In genomic region chr6:37988696-37989095, GRCh38 we compare ENCODE assay signal across 17 cellular contexts.
DNase-seq lines count a peak whose midpoint lies in the region; ATAC-seq, FAIRE-seq and TF ChIP-seq lines count a peak whose summit lies in the region.
"Had no signal": no experiment of that assay in that cellular context is flagged by ENCODE, and none has a peak within 500 bp of the region (broad histone marks: within the 10 kb centered on the region; RNA-seq: fewer than 3 reads in every experiment).

No MANE protein-coding gene starts in this region.

- DNase-seq in Right ventricle myocardium inferior (ENCODE audit: missing footprints): no peak
- no peak for DNase-seq in cardiac septum (ENCODE audit: low spot score)
- DNase-seq in activated naive CD8-positive, alpha-beta T cell treated with anti-CD3 and anti-CD28 coated beads for 36 hours: no peak
- DNase-seq in HepG2 (ENCODE audit: low spot score): no peak
- DNase-seq in thyroid gland: peak; percentile 70 to 72
- no peak for DNase-seq in RPMI8226
- DNase-seq in SHP77 treated with DMSO at 0.1 percent for 48 hours (lab: John Stamatoyannopoulos, UW): no peak
- DNase-seq: NCI-H187 treated with DMSO at 0.1 percent for 48 hours, NCI-H446 treated with DMSO at 0.1 percent for 48 hours, SIG-M5, uterus had no signal

- POLR2A ChIA-PET in HepG2 (lab: Yijun Ruan, JAX): interaction anchor here (1.4 kb wide), 1 partner anchor 170 kb away, joined by 6 read pairs; no protein-coding TSS in a partner anchor

- FAIRE-seq in HepG2 (lab: Jason Lieb, UNC): no peak
- FAIRE-seq: A204.1, GM12891 had no signal

- TF ChIP-seq CTCF in HepG2 (CRISPR knock-in tag; IDR thresholded peaks at IDR 0.05) (no peak), thyroid gland (IDR thresholded peaks at IDR 0.05) (no peak)

- no peaks in the 10 kb centered on the region for H3K36me3 ChIP-seq in HepG2 (replicated peaks in 1 of 2; ENCODE audit: control insufficient read depth in 1 of 2, insufficient read depth in 2 of 2, low read length in 2 of 2)
- H3K36me3 ChIP-seq in thyroid gland: no peaks in the 10 kb centered on the region
- H3K36me3 ChIP-seq: uterus had no signal

- ATAC-seq in Right ventricle myocardium inferior: peak; percentile 17
- ATAC-seq in HepG2: peak; percentile 38
- ATAC-seq in HG03439 (IDR thresholded peaks at IDR 0.05; ENCODE audit: unreplicated experiment): no peak
- ATAC-seq: stimulated activated effector memory CD8-positive, alpha-beta T cell treated with anti-CD3 and anti-CD28 coated beads, Interleukin-12 subunit alpha, Interleukin-12 subunit beta, amount 100 ng/mL, for 72 hours had no signal

- intact Hi-C loops in Right ventricle myocardium inferior (cut with DNase I) (no loop called here), cardiac septum (cut with DNase I) (no loop called here), HepG2 (cut with micrococcal nuclease; ENCODE audit: unreplicated experiment) (no loop called here), thyroid gland (cut with DNase I) (no loop called here)

- H3K27me3 ChIP-seq in HepG2 (ENCODE audit: control insufficient read depth in 1 of 2, insufficient read depth in 2 of 2, low read length in 2 of 2): no peaks in the 10 kb centered on the region
- H3K27me3 ChIP-seq in thyroid gland: no peaks in the 10 kb centered on the region
- H3K27me3 ChIP-seq: uterus had no signal

- peaks cover 34% of the 10 kb centered on the region for H3K79me2 ChIP-seq in HepG2 (ENCODE audit: insufficient read depth, low read length)

- H2AFZ ChIP-seq in HepG2 (ENCODE audit: low read length): no peak overlapping the region
- H2AFZ ChIP-seq: parathyroid adenoma had no signal

- H3K4me1 ChIP-seq in HepG2 (ENCODE audit: insufficient read depth, low read length) (peaks cover 39% of the 10 kb centered on the region), thyroid gland (peaks cover 74 to 89% of the 10 kb centered on the region in 2 donors)

- CTCF ChIA-PET in HepG2 (lab: Yijun Ruan, JAX; ENCODE audit: low intra/inter-chr PET ratio, low total read pairs): no interaction called here

- TF ChIP-seq POLR2A in HepG2 (IDR thresholded peaks at IDR 0.05; ENCODE audit: insufficient read depth in 1 of 2, low read depth in 2 of 2, low read length in 2 of 2) (no peak), thyroid gland (IDR thresholded peaks at IDR 0.05) (no peak)

- H3K27ac ChIP-seq in HepG2 (ENCODE audit: extremely low read length, insufficient read depth, low read length) (peak overlapping the region; percentile 47), thyroid gland (peak overlapping the region; percentile 78 to 83 (median 79))
- H3K27ac ChIP-seq: parathyroid adenoma had no signal

- peaks cover 70% of the 10 kb centered on the region for H3K4me1 Mint-ChIP-seq in activated naive CD8-positive, alpha-beta T cell treated with anti-CD3 and anti-CD28 coated beads for 36 hours

- TF ChIP-seq EP300 in HepG2 (IDR thresholded peaks at IDR 0.05; ENCODE audit: low read depth in 2 of 2, low read length in 2 of 2): no peak
- TF ChIP-seq EP300 in HepG2 (CRISPR knock-in tag; IDR thresholded peaks at IDR 0.05; ENCODE audit: borderline replicate concordance): no peak

- H3K27me3 Mint-ChIP-seq in activated naive CD8-positive, alpha-beta T cell treated with anti-CD3 and anti-CD28 coated beads for 36 hours: no peaks in the 10 kb centered on the region

- H4K20me1 ChIP-seq in HepG2 (ENCODE audit: insufficient read depth, low read length): peaks cover 15% of the 10 kb centered on the region

- H3K36me3 Mint-ChIP-seq in activated naive CD8-positive, alpha-beta T cell treated with anti-CD3 and anti-CD28 coated beads for 36 hours: peaks cover 6% of the 10 kb centered on the region
- H3K36me3 Mint-ChIP-seq: stimulated activated effector memory CD8-positive, alpha-beta T cell treated with anti-CD3 and anti-CD28 coated beads, Interleukin-12 subunit alpha, Interleukin-12 subunit beta, amount 100 ng/mL, for 72 hours had no signal

- no peaks in the 10 kb centered on the region for H3K9me3 ChIP-seq in HepG2 (ENCODE audit: low read length)
- H3K9me3 ChIP-seq in thyroid gland: no peaks in the 10 kb centered on the region
- H3K9me3 ChIP-seq: uterus had no signal

- H3K4me2 ChIP-seq in HepG2 (ENCODE audit: low read depth, low read length): peak overlapping the region; percentile 27

- WGBS in HepG2 (ENCODE audit: low lambda C conversion rate): 70% methylated on average over 3 of the region's 3 CpGs
- WGBS in thyroid gland, 2 donors: 10 to 22% methylated on average over 3 of the region's 3 CpGs

- H3K4me3 ChIP-seq in HepG2 (replicated peaks in 1 of 3; ENCODE audit: insufficient read depth in 1 of 3, low read depth in 2 of 3, low read length in 3 of 3): no peak overlapping the region; a peak in 1 of 6 replicates
- H3K4me3 ChIP-seq in thyroid gland (replicated peaks in 1 of 3): no peak overlapping the region
- H3K4me3 ChIP-seq: uterus had no signal

- no peak overlapping the region for H3K4me3 Mint-ChIP-seq in activated naive CD8-positive, alpha-beta T cell treated with anti-CD3 and anti-CD28 coated beads for 36 hours
- H3K4me3 Mint-ChIP-seq: stimulated activated effector memory CD8-positive, alpha-beta T cell treated with anti-CD3 and anti-CD28 coated beads, Interleukin-12 subunit alpha, Interleukin-12 subunit beta, amount 100 ng/mL, for 72 hours; T-helper 2 cell treated with Interferon-gamma antibody and Interleukin-4, amounts not matched to agents 5 μg/mL and 100 μg/mL, for 36 hours had no signal

- no peak overlapping the region for H3K9ac ChIP-seq in HepG2 (ENCODE audit: insufficient read depth, low read depth, low read length)
- H3K9ac ChIP-seq: parathyroid adenoma had no signal

- H3K27ac Mint-ChIP-seq in activated naive CD8-positive, alpha-beta T cell treated with anti-CD3 and anti-CD28 coated beads for 36 hours: peak overlapping the region; percentile 21
- H3K27ac Mint-ChIP-seq: T-helper 2 cell treated with Interferon-gamma antibody and Interleukin-4, amounts not matched to agents 5 μg/mL and 100 μg/mL, for 36 hours had no signal

- peaks cover under 1% of the 10 kb centered on the region for H3K9me3 Mint-ChIP-seq in activated naive CD8-positive, alpha-beta T cell treated with anti-CD3 and anti-CD28 coated beads for 36 hours
- H3K9me3 Mint-ChIP-seq: stimulated activated effector memory CD8-positive, alpha-beta T cell treated with anti-CD3 and anti-CD28 coated beads, Interleukin-12 subunit alpha, Interleukin-12 subunit beta, amount 100 ng/mL, for 72 hours; T-helper 2 cell treated with Interferon-gamma antibody and Interleukin-4, amounts not matched to agents 5 μg/mL and 100 μg/mL, for 36 hours had no signal

- TF ChIP-seq RAD21 in HepG2 (CRISPR knock-in tag; IDR thresholded peaks at IDR 0.05): no peak

- no TSS peak for BruUV-seq in HepG2 (replicated peaks; lab: Mats Ljungman, UMichigan)

- in situ Hi-C loops in HepG2 (cut with HindIII; ENCODE audit: extremely low pct_ligation_motif_present, low pct_unique_long_range_greater_than_20kb): no loop called here

TF ChIP-seq in HepG2, 621 proteins besides CTCF, POLR2A, EP300 and RAD21:
- TF ChIP-seq RORA (CRISPR knock-in tag; IDR thresholded peaks at IDR 0.05) (no peak), ZNF362 (CRISPR knock-in tag; IDR thresholded peaks at IDR 0.05; ENCODE audit: borderline replicate concordance) (peak; percentile 41; the same call in 1 of the 2 replicates)

Comparison
In these comparisons a context has a peak if more than half of its experiments do, and no peak if none do; other contexts are left out.
1. DNase-seq: peak in thyroid gland (2 of 2); none in Right ventricle myocardium inferior (single experiment), cardiac septum (single experiment), activated naive CD8-positive, alpha-beta T cell treated with anti-CD3 and anti-CD28 coated beads for 36 hours (single experiment), HepG2 (single experiment), RPMI8226 (single experiment) and SHP77 treated with DMSO at 0.1 percent for 48 hours (single experiment).